Comparison of ENCODE assay signal across 12 cellular contexts in the genomic region with DNA sequence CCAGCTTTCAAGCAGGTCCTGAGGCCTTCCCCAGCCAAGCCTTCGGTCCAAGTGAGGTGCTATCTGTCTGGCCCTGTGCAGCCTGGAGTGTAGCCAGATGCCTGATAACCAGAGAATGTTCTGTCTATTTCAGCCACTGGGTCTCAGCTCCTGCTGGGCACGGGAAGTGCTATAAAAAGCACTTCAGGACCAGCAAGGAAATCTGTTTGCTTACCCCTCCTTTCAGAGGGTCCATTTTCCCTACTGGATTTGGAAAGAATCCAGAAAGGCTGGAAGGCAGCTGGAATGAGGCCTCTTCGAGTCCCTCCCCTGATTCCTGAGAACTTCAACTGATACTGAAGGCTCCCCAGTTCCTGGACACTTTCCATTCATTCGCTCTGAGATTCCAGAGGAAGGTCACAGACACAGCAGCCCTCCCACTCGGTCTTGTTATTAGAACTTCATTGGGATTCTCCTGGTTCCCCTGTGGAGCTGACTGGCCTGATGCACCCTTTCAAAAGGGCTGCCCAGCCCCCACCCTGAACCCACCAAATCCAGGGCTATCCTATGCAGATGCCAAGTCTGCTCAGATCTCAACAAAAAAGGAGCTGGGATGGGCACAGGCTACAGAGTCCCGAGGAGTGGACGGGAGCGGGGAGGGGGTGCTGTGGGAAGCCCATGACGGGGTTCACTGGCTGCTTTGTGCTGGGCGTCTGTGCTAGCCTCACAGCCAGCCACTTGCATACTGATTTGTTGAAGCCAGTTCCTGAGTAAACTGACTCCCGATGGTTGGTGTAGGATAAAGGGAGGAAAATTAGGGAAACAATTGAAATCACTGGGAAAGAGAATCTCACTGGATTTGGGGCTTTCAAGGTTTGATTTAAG.
DNase-seq lines count a peak whose midpoint lies in the region; ATAC-seq, FAIRE-seq and TF ChIP-seq lines count a peak whose summit lies in the region.
"Had no signal": no experiment of that assay in that cellular context is flagged by ENCODE, and none has a peak within 500 bp of the region (broad histone marks: within the 10 kb centered on the region; RNA-seq: fewer than 3 reads in every experiment).

No MANE protein-coding gene starts in this region.

- no peak for TF ChIP-seq POLR2A in A549 (IDR thresholded peaks at IDR 0.05; ENCODE audit: low read length)

- POLR2A ChIA-PET in A549 (lab: Yijun Ruan, JAX): interaction anchor here (1.2 kb wide), 1 partner anchor 12 kb away, joined by 3 read pairs; no protein-coding TSS in a partner anchor

- H3K4me3 ChIP-seq in A549: no peak overlapping the region
- H3K4me3 ChIP-seq in mucosa of descending colon: no peak overlapping the region
- no peak overlapping the region for H3K4me3 ChIP-seq in left lung

- WGBS in A549 (ENCODE audit: missing lambda C conversion rate): 82% methylated on average over 11 of the region's 11 CpGs

- DNase-seq in A549 (ENCODE audit: low read depth in 1 of 2, low spot score in 1 of 2) (no peak), NCI-H2196 (lab: John Stamatoyannopoulos, UW; ENCODE audit: unreplicated experiment) (peak; percentile 22), mucosa of descending colon (no peak), cortex of kidney (lab: John Stamatoyannopoulos, UW) (no peak), left lung (no peak)
- DNase-seq: activated T-cell treated with anti-CD3 and anti-CD28 coated beads, Interleukin-2, amount 50 U/mL, for 72 hours; occipital lobe; stimulated activated naive B cell treated with anti-CD40 and anti-IgM and Interleukin-4, amounts not matched to agents 10 μg/mL and 1 μg/mL and 100 μg/mL, for 72 hours had no signal

- H3K4me1 ChIP-seq in A549 (peaks cover 18% of the 10 kb centered on the region), mucosa of descending colon (ENCODE audit: low read depth) (no peaks in the 10 kb centered on the region), left lung (peaks cover 0 to 16% of the 10 kb centered on the region in 2 donors)

- TF ChIP-seq CTCF in A549 (IDR thresholded peaks at IDR 0.05) (no peak), mucosa of descending colon (IDR thresholded peaks at IDR 0.05) (no peak), left lung (IDR thresholded peaks at IDR 0.05) (no peak)

- peak overlapping the region; percentile 19; the same call in 1 of the 3 replicates for H3K4me2 ChIP-seq in A549

- H3K36me3 ChIP-seq in mucosa of descending colon (ENCODE audit: low read depth) (no peaks in the 10 kb centered on the region), left lung (peaks cover 0 to 6% of the 10 kb centered on the region in 2 donors)

- no peaks in the 10 kb centered on the region for H3K27me3 ChIP-seq in left lung

- H3K9me3 ChIP-seq in A549 (no peaks in the 10 kb centered on the region), mucosa of descending colon (no peaks in the 10 kb centered on the region), left lung (no peaks in the 10 kb centered on the region)

- CTCF ChIA-PET in A549 (lab: Yijun Ruan, JAX): interaction anchor here (0.7 to 7.7 kb wide), 5 partner anchors 9 to 101 kb away, joined by 3 to 48 read pairs (median 3); no protein-coding TSS in a partner anchor

- FAIRE-seq in A549 (lab: Jason Lieb, UNC) (no peak), endometrium (lab: Jason Lieb, UNC) (peak; percentile 21)
- FAIRE-seq: H54 had no signal

- intact Hi-C loops in mucosa of descending colon (cut with DNase I, micrococcal nuclease): no loop called here
- intact Hi-C loops in left lung (cut with DNase I): no loop called here

- ATAC-seq in A549 (peak; percentile 16 to 37; a peak in 4 of 6 replicates), mucosa of descending colon (peak; percentile 42), left lung (no peak), HG03439 (IDR thresholded peaks at IDR 0.05; ENCODE audit: unreplicated experiment) (no peak), GM18519 (IDR thresholded peaks at IDR 0.05; ENCODE audit: low FRiP score, unreplicated experiment) (no peak)
- ATAC-seq: stimulated activated naive B cell treated with anti-CD40 and anti-IgM and Interleukin-4, amounts not matched to agents 10 μg/mL and 1 μg/mL and 100 μg/mL, for 72 hours had no signal

- TF ChIP-seq EP300 in A549 (IDR thresholded peaks at IDR 0.05): no peak

- H3K27ac ChIP-seq in A549 (peak overlapping the region; percentile 43 to 67; a peak in 5 of 6 replicates), left lung (peak overlapping the region in 1 of 2 donors; percentile 33)

- TF ChIP-seq RAD21 in A549 (conservative IDR thresholded peaks at IDR 0.05 in 1 of 2, IDR thresholded peaks at IDR 0.05 in 1 of 2): no peak

TF ChIP-seq in A549, 52 proteins besides CTCF, POLR2A, EP300 and RAD21:
- no peak for TF ChIP-seq MYC (IDR thresholded peaks at IDR 0.05; ENCODE audit: borderline replicate concordance, low read length)
- TF ChIP-seq, protein P1, sequence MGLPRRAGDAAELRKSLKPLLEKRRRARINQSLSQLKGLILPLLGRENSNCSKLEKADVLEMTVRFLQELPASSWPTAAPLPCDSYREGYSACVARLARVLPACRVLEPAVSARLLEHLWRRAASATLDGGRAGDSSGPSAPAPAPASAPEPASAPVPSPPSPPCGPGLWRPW (IDR thresholded peaks at IDR 0.05): no peak
- no peak for TF ChIP-seq ZFP36 (IDR thresholded peaks at IDR 0.05; ENCODE audit: borderline replicate concordance, partially characterized antibody)
- TF ChIP-seq ZNF302 (CRISPR knock-in tag; IDR thresholded peaks at IDR 0.05): no peak
- TF ChIP-seq, protein P2, sequence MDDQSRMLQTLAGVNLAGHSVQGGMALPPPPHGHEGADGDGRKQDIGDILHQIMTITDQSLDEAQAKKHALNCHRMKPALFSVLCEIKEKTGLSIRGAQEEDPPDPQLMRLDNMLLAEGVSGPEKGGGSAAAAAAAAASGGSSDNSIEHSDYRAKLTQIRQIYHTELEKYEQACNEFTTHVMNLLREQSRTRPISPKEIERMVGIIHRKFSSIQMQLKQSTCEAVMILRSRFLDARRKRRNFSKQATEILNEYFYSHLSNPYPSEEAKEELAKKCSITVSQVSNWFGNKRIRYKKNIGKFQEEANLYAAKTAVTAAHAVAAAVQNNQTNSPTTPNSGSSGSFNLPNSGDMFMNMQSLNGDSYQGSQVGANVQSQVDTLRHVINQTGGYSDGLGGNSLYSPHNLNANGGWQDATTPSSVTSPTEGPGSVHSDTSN (IDR thresholded peaks at IDR 0.05): no peak
- no peak for TF ChIP-seq CBX2 (IDR thresholded peaks at IDR 0.05; ENCODE audit: borderline replicate concordance, low read depth)
- TF ChIP-seq RCOR1 (IDR thresholded peaks at IDR 0.05; ENCODE audit: low read depth, low read length): no peak
- TF ChIP-seq HOXA7 (CRISPR knock-in tag; IDR thresholded peaks at IDR 0.05): no peak
- TF ChIP-seq FOSB (CRISPR knock-in tag; IDR thresholded peaks at IDR 0.05): no peak
- TF ChIP-seq KDM5A (IDR thresholded peaks at IDR 0.05): no peak
- no peak for TF ChIP-seq CHD2 (IDR thresholded peaks at IDR 0.05; ENCODE audit: low read length, partially characterized antibody)

Comparison
In these comparisons a context has a peak if more than half of its experiments do, and no peak if none do; other contexts are left out.
1. ATAC-seq: peak in A549 (2 of 2) and mucosa of descending colon (single experiment); none in left lung (single experiment), HG03439 (single experiment) and GM18519 (single experiment).